ENCODE assay signal across 8 cellular contexts in the genomic region with DNA sequence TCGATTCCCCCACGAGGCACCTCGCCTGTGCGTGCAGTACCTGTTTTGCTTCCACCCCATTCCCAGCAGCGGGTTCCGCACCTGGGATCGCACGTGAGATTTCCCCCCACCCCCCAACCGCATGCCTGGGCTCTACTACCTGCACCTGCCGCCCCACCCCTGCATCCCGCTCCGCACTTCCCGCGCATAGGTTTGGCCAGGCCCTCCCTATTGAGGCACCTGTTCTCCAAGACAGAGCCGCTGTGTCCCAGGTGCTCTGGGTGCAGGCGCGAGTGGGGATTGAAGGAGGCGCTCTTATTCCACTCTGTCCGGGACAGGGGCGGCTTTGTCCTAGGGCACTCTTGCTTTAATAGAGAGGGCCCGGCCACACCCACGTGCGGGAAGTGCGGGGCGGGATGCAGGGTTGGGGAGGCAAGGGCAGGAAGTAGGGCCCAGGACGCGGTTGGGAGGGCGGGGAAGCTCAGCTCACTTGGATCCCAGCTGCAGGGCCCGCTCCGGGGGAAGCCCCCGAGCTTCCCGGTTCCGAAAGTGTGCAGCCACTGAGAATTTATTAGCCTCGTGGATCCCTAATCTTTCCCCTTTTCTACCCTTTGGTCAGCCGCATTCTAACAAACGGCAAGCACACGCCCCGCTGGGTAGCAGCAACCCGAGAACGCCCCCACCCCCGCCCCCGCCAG. TPM values are rescaled to one million over a fixed set of nuclear protein-coding genes. Genes with fewer than 3 reads are reported as not detected.
DNase-seq lines count a peak whose midpoint lies in the region; ATAC-seq and TF ChIP-seq lines count a peak whose summit lies in the region.

No MANE protein-coding gene starts in this region.

- CTCF ChIA-PET in activated naive CD4-positive, alpha-beta T cell treated with anti-CD3 and anti-CD28 coated beads for 36 hours (lab: Charles Lee): no interaction called here

- H3K27me3 Mint-ChIP-seq in activated naive CD4-positive, alpha-beta T cell treated with anti-CD3 and anti-CD28 coated beads for 36 hours (ENCODE audit: low read depth): peaks cover 20% of the 10 kb centered on the region

- H3K4me1 ChIP-seq in effector memory CD4-positive, alpha-beta T cell (ENCODE audit: control insufficient read depth, insufficient read depth, low read length, poor library complexity, severe bottlenecking): peaks cover 5% of the 10 kb centered on the region
- peaks cover 9% of the 10 kb centered on the region for H3K4me1 ChIP-seq in mucosa of descending colon (ENCODE audit: low read depth)

- H3K27me3 ChIP-seq in effector memory CD4-positive, alpha-beta T cell (replicated peaks; ENCODE audit: control insufficient read depth, insufficient read depth, low read length, poor library complexity, severe bottlenecking): no peaks in the 10 kb centered on the region

- H3K4me3 Mint-ChIP-seq in activated naive CD4-positive, alpha-beta T cell treated with anti-CD3 and anti-CD28 coated beads for 36 hours: peak overlapping the region; percentile 73

- H3K36me3 Mint-ChIP-seq in activated naive CD4-positive, alpha-beta T cell treated with anti-CD3 and anti-CD28 coated beads for 36 hours (ENCODE audit: low read depth): no peaks in the 10 kb centered on the region

- H3K4me1 Mint-ChIP-seq in activated naive CD4-positive, alpha-beta T cell treated with anti-CD3 and anti-CD28 coated beads for 36 hours (ENCODE audit: low read depth): peaks cover 3% of the 10 kb centered on the region

- intact Hi-C loops in activated naive CD4-positive, alpha-beta T cell treated with anti-CD3 and anti-CD28 coated beads for 36 hours (cut with micrococcal nuclease): loop anchor here (1.0 to 10.0 kb wide), 3 partner anchors 57 to 172 kb away; a partner anchor contains a TSS
- intact Hi-C loops in mucosa of descending colon (cut with DNase I, micrococcal nuclease): no loop called here

- H3K36me3 ChIP-seq in effector memory CD4-positive, alpha-beta T cell (ENCODE audit: control insufficient read depth, insufficient read depth, low read length): no peaks in the 10 kb centered on the region
- no peaks in the 10 kb centered on the region for H3K36me3 ChIP-seq in mucosa of descending colon (ENCODE audit: low read depth)

- no peaks in the 10 kb centered on the region for H3K9me3 ChIP-seq in effector memory CD4-positive, alpha-beta T cell (ENCODE audit: control insufficient read depth, low read length)
- no peaks in the 10 kb centered on the region for H3K9me3 ChIP-seq in mucosa of descending colon

- H3K27ac ChIP-seq in effector memory CD4-positive, alpha-beta T cell (ENCODE audit: insufficient read depth, low read length, poor library complexity, severe bottlenecking): no peak overlapping the region

- no peak overlapping the region for H3K27ac Mint-ChIP-seq in activated naive CD4-positive, alpha-beta T cell treated with anti-CD3 and anti-CD28 coated beads for 36 hours

- no peak for TF ChIP-seq CTCF in mucosa of descending colon (IDR thresholded peaks at IDR 0.05)

- H3K4me3 ChIP-seq in effector memory CD4-positive, alpha-beta T cell (ENCODE audit: insufficient read depth, low read depth, low read length, poor library complexity, severe bottlenecking): peak overlapping the region; percentile 88
- peak overlapping the region; percentile 54 for H3K4me3 ChIP-seq in mucosa of descending colon

- ATAC-seq in mucosa of descending colon: peak; percentile 66
- ATAC-seq in HG02678 (IDR thresholded peaks at IDR 0.05; ENCODE audit: unreplicated experiment): no peak
- no peak for ATAC-seq in HG02870 (IDR thresholded peaks at IDR 0.05; ENCODE audit: unreplicated experiment)

- no peaks in the 10 kb centered on the region for H3K9me3 Mint-ChIP-seq in activated naive CD4-positive, alpha-beta T cell treated with anti-CD3 and anti-CD28 coated beads for 36 hours

- peak; percentile 57 for DNase-seq in activated naive CD4-positive, alpha-beta T cell treated with anti-CD3 and anti-CD28 coated beads for 36 hours
- no peak for DNase-seq in activated naive CD4-positive, alpha-beta T cell treated with anti-CD3 and anti-CD28 coated beads, Interleukin-2, amount 50 U/mL, for 16 hours
- DNase-seq in RPMI7951 (ENCODE audit: low read depth) (peak; percentile 48), mucosa of descending colon (peak; percentile 69 to 84 (median 80)), NCI-H128 (lab: John Stamatoyannopoulos, UW; ENCODE audit: unreplicated experiment) (no peak)
- no peak for DNase-seq in effector memory CD4-positive, alpha-beta T cell

RNA-seq across cellular contexts. Expression of a gene that starts 0.7 kb away (rescaled TPM):
- not detected for total RNA-seq in activated naive CD4-positive, alpha-beta T cell treated with anti-CD3 and anti-CD28 coated beads for 36 hours
- 4.9 and 5.1 TPM in 2 replicates for total RNA-seq in RPMI7951 (2014; rRNA removed; shearing (Covaris generic))
- total RNA-seq in mucosa of descending colon: 1 to 10 TPM; 3.3 to 4.7 (median 4.4) TPM

RNA-seq across cellular contexts. Expression of a gene that starts 56.9 kb away (rescaled TPM):
- total RNA-seq in activated naive CD4-positive, alpha-beta T cell treated with anti-CD3 and anti-CD28 coated beads for 36 hours: 10 to 100 TPM; 90.1 to 92.0 TPM
- total RNA-seq in RPMI7951 (2014; rRNA removed; shearing (Covaris generic)): 47.9 and 52.7 TPM in 2 replicates
- 10 to 100 TPM; 45.4 to 62.9 (median 55.4) TPM for total RNA-seq in mucosa of descending colon

RNA-seq across cellular contexts. Expression of a gene that starts 57.5 kb away (rescaled TPM):
- 10 to 100 TPM; 15.4 to 15.7 TPM for total RNA-seq in activated naive CD4-positive, alpha-beta T cell treated with anti-CD3 and anti-CD28 coated beads for 36 hours
- total RNA-seq in RPMI7951 (2014; rRNA removed; shearing (Covaris generic)): 73.2 and 87.5 TPM in 2 replicates
- total RNA-seq in mucosa of descending colon: 10 to 100 TPM in 2 of 3 donors, 1 to 10 TPM in 1; 6.6 to 23.3 (median 10.3) TPM

Comparison
In these comparisons a context has a peak if more than half of its experiments do, and no peak if none do; other contexts are left out.
1. DNase-seq: peak in activated naive CD4-positive, alpha-beta T cell treated with anti-CD3 and anti-CD28 coated beads for 36 hours (single experiment), RPMI7951 (single experiment) and mucosa of descending colon (3 of 3); none in activated naive CD4-positive, alpha-beta T cell treated with anti-CD3 and anti-CD28 coated beads, Interleukin-2, amount 50 U/mL, for 16 hours (single experiment), effector memory CD4-positive, alpha-beta T cell (0 of 3) and NCI-H128 (single experiment).